ENCODE assay signal across 8 cellular contexts in genomic region chr22:40651057-40651456, GRCh38. TPM values are rescaled to one million over a fixed set of nuclear protein-coding genes. Genes with fewer than 3 reads are reported as not detected.
A peak's percentile ranks its signal among the peaks of the same experiment; 100 is the strongest.
DNase-seq lines count a peak whose midpoint lies in the region; ATAC-seq and TF ChIP-seq lines count a peak whose summit lies in the region.

No MANE protein-coding gene starts in this region.

- ATAC-seq in HG02798 (IDR thresholded peaks at IDR 0.05; ENCODE audit: poor library complexity, unreplicated experiment): no peak
- ATAC-seq in HG03565 (IDR thresholded peaks at IDR 0.05; ENCODE audit: unreplicated experiment): no peak
- ATAC-seq in naive thymus-derived CD8-positive, alpha-beta T cell: no peak

- no peaks in the 10 kb centered on the region for H3K36me3 Mint-ChIP-seq in dendritic cell treated with granulocyte-macrophage colony-stimulating factor and Interleukin-4, amounts not matched to agents 40 ng/mL and 50 ng/mL, for 4 days (ENCODE audit: low read depth)
- H3K36me3 Mint-ChIP-seq in naive thymus-derived CD8-positive, alpha-beta T cell: no peaks in the 10 kb centered on the region

- intact Hi-C loops in dendritic cell treated with granulocyte-macrophage colony-stimulating factor and Interleukin-4, amounts not matched to agents 40 ng/mL and 50 ng/mL, for 4 days (cut with micrococcal nuclease): no loop called here
- intact Hi-C loops in ovary (cut with DNase I): no loop called here

- H3K9me3 ChIP-seq in AG04450 (ENCODE audit: control insufficient read depth, insufficient read depth, low read length): no peaks in the 10 kb centered on the region
- no peaks in the 10 kb centered on the region for H3K9me3 ChIP-seq in ovary

- no peak overlapping the region for H3K27ac ChIP-seq in AG04450 (ENCODE audit: low read depth, low read length)
- peak overlapping the region; percentile 97 for H3K27ac ChIP-seq in ovary

- H3K27ac Mint-ChIP-seq in dendritic cell treated with granulocyte-macrophage colony-stimulating factor and Interleukin-4, amounts not matched to agents 40 ng/mL and 50 ng/mL, for 4 days: peak overlapping the region; percentile 95
- no peak overlapping the region for H3K27ac Mint-ChIP-seq in naive thymus-derived CD8-positive, alpha-beta T cell

- no peak overlapping the region for H3K4me3 Mint-ChIP-seq in dendritic cell treated with granulocyte-macrophage colony-stimulating factor and Interleukin-4, amounts not matched to agents 40 ng/mL and 50 ng/mL, for 4 days
- no peak overlapping the region for H3K4me3 Mint-ChIP-seq in naive thymus-derived CD8-positive, alpha-beta T cell

- CTCF ChIA-PET in AG04450 (lab: Charles Lee): interaction anchor here (0.5 to 2.4 kb wide), 6 partner anchors 9 to 248 kb away, joined by 3 to 10 read pairs (median 7); no protein-coding TSS in a partner anchor

- H3K9me3 Mint-ChIP-seq in dendritic cell treated with granulocyte-macrophage colony-stimulating factor and Interleukin-4, amounts not matched to agents 40 ng/mL and 50 ng/mL, for 4 days: no peaks in the 10 kb centered on the region
- H3K9me3 Mint-ChIP-seq in naive thymus-derived CD8-positive, alpha-beta T cell: no peaks in the 10 kb centered on the region

- H3K4me3 ChIP-seq in AG04450 (ENCODE audit: low read depth, low read length) (peak overlapping the region; percentile 43), LNCaP clone FGC (ENCODE audit: low read depth, low read length) (peak overlapping the region; percentile 70), ovary (peak overlapping the region; percentile 64)

- TF ChIP-seq POLR2A in ovary (IDR thresholded peaks at IDR 0.05): no peak

- H3K36me3 ChIP-seq in ovary: no peaks in the 10 kb centered on the region

- H3K4me1 ChIP-seq in ovary (ENCODE audit: insufficient read depth): peaks cover 8% of the 10 kb centered on the region

- no peak for TF ChIP-seq CTCF in AG04450 (IDR thresholded peaks at IDR 0.05; ENCODE audit: low read depth, low read length)
- no peak for TF ChIP-seq CTCF in LNCaP clone FGC (IDR thresholded peaks at IDR 0.05; ENCODE audit: control insufficient read depth, extremely low read depth, insufficient read depth)
- TF ChIP-seq CTCF in ovary (IDR thresholded peaks at IDR 0.05): no peak

- TF ChIP-seq EP300 in ovary (IDR thresholded peaks at IDR 0.05): no peak

- WGBS in ovary, 3 donors: 44 to 55% (median 50%) methylated on average over 2 of the region's 2 CpGs

- POLR2A ChIA-PET in AG04450 (lab: Yijun Ruan, JAX): interaction anchor here (0.6 to 1.5 kb wide), 7 partner anchors 61 to 281 kb away, joined by 3 to 4 read pairs (median 3); partner anchors contain the start of gene SGSM3
- POLR2A ChIA-PET in naive thymus-derived CD8-positive, alpha-beta T cell (lab: Charles Lee): no interaction called here

- peaks cover 34% of the 10 kb centered on the region for H3K4me1 Mint-ChIP-seq in dendritic cell treated with granulocyte-macrophage colony-stimulating factor and Interleukin-4, amounts not matched to agents 40 ng/mL and 50 ng/mL, for 4 days (ENCODE audit: low read depth)
- peaks cover 4 to 7% (median 5%) of the 10 kb centered on the region in 4 donors for H3K4me1 Mint-ChIP-seq in naive thymus-derived CD8-positive, alpha-beta T cell

- no peaks in the 10 kb centered on the region for H3K27me3 Mint-ChIP-seq in dendritic cell treated with granulocyte-macrophage colony-stimulating factor and Interleukin-4, amounts not matched to agents 40 ng/mL and 50 ng/mL, for 4 days
- H3K27me3 Mint-ChIP-seq in naive thymus-derived CD8-positive, alpha-beta T cell: no peaks in the 10 kb centered on the region

- H3K27me3 ChIP-seq in AG04450 (ENCODE audit: control insufficient read depth, insufficient read depth, low read length): no peaks in the 10 kb centered on the region
- no peaks in the 10 kb centered on the region for H3K27me3 ChIP-seq in ovary

- DNase-seq in AG04450 (ENCODE audit: low read depth, low spot score): no peak
- no peak for DNase-seq in LNCaP clone FGC (ENCODE audit: low read depth)
- no peak for DNase-seq in ovary
- no peak for DNase-seq in DMS114 treated with DMSO at 0.1 percent for 48 hours (lab: John Stamatoyannopoulos, UW; ENCODE audit: unreplicated experiment)
- DNase-seq in naive thymus-derived CD8-positive, alpha-beta T cell: no peak

RNA-seq across cellular contexts. Expression of gene MRTFA, which starts 14.5 kb away (rescaled TPM):
- polyA plus RNA-seq in AG04450 (2011; rRNA removed) (6.8 and 11.6 TPM in 2 replicates), ovary (10 to 100 TPM; 15.4 to 29.8 TPM)
- 38.9 and 50.6 TPM in 2 replicates for polyA minus RNA-seq in AG04450 (2011; rRNA and poly(A)+ RNA removed)
- total RNA-seq in ovary: 10 to 100 TPM; 41.6 to 59.7 (median 55.0) TPM
- 100 to 1,000 TPM; 120 to 122 TPM for total RNA-seq in naive thymus-derived CD8-positive, alpha-beta T cell
- 10 to 100 TPM; 10.7 to 31.0 (median 21.8) TPM for polyA plus RNA-seq in naive thymus-derived CD8-positive, alpha-beta T cell

RNA-seq across cellular contexts. Expression of gene MCHR1, which starts 28.2 kb away (rescaled TPM):
- polyA plus RNA-seq in AG04450 (2011; rRNA removed) (2.3 and 3.1 TPM in 2 replicates), ovary (10 to 100 TPM in 1 of 2 donors, 1 to 10 TPM in 1; 5.3 to 18.1 TPM)
- polyA minus RNA-seq in AG04450 (2011; rRNA and poly(A)+ RNA removed): 3.3 and 4.0 TPM in 2 replicates
- 1 to 10 TPM; 1.4 to 5.3 (median 2.3) TPM for total RNA-seq in ovary
- total RNA-seq in naive thymus-derived CD8-positive, alpha-beta T cell: not detected
- polyA plus RNA-seq in naive thymus-derived CD8-positive, alpha-beta T cell: under 1 TPM in 1 of 3 donors, not detected in 2; 0.16 TPM
